ENCODE assay signal across 23 cellular contexts in genomic region chr12:91078501-91078900, GRCh38. TPM values are rescaled to one million over a fixed set of nuclear protein-coding genes. Genes with fewer than 3 reads are reported as not detected.
DNase-seq lines count a peak whose midpoint lies in the region; TF ChIP-seq lines count a peak whose summit lies in the region.
"Had no signal": no experiment of that assay in that cellular context is flagged by ENCODE, and none has a peak within 500 bp of the region (broad histone marks: within the 10 kb centered on the region; RNA-seq: fewer than 3 reads in every experiment).

No MANE protein-coding gene starts in this region.

- intact Hi-C loops in Calu3 (cut with micrococcal nuclease; ENCODE audit: unreplicated experiment) = loop anchor here (2.0 to 10.0 kb wide), 2 partner anchors 78 to 224 kb away; no protein-coding TSS in a partner anchor
- intact Hi-C loops in activated T-helper 1 cell treated with anti-CD3 and anti-CD28 coated beads, Interleukin-12 subunit alpha, Interleukin-12 subunit beta, Interleukin-2, Interleukin-4 antibody, amounts not matched to agents 30 ng/mL and 10 ng/mL and 1 ng/mL, durations not matched to agents 14 hours and 24 hours and 36 hours (cut with micrococcal nuclease) = no loop called here
- intact Hi-C loops in left ventricle myocardium inferior (cut with micrococcal nuclease) = no loop called here

- H3K27ac ChIP-seq in hepatocyte (peak overlapping the region; percentile 17), left ventricle myocardium inferior (replicated peaks) (no peak overlapping the region)
- H3K27ac ChIP-seq: HL-60 had no signal

- DNase-seq in Calu3 (no peak), NCI-H226 (peak; percentile 78), hepatocyte (ENCODE audit: low spot score) (no peak), left ventricle myocardium inferior (no peak)
- DNase-seq in activated effector memory CD4-positive, alpha-beta T cell treated with Interleukin-2 at 50 U/mL for 16 hours = no peak
- DNase-seq in activated T-helper 1 cell treated with anti-CD3 and anti-CD28 coated beads, Interleukin-12 subunit alpha, Interleukin-12 subunit beta, Interleukin-2, Interleukin-4 antibody, amounts not matched to agents 30 ng/mL and 10 ng/mL and 1 ng/mL, durations not matched to agents 14 hours and 24 hours and 36 hours (ENCODE audit: low spot score) = no peak
- DNase-seq: ACHN; BE2C; C1 segment of cervical spinal cord; CD4-positive, CD25-positive, alpha-beta regulatory T cell; CD8-positive, alpha-beta memory T cell; COR-L47; DMS153; DMS79 treated with DMSO at 0.1 percent for 48 hours; GF-D8; KBM-7 had no signal

- no peaks in the 10 kb centered on the region for H3K36me3 Mint-ChIP-seq in Calu3 (ENCODE audit: insufficient read depth, unreplicated experiment)
- H3K36me3 Mint-ChIP-seq in activated T-helper 1 cell treated with anti-CD3 and anti-CD28 coated beads, Interleukin-12 subunit alpha, Interleukin-12 subunit beta, Interleukin-2, Interleukin-4 antibody, amounts not matched to agents 30 ng/mL and 10 ng/mL and 1 ng/mL, durations not matched to agents 14 hours and 24 hours and 36 hours (ENCODE audit: low read depth) = no peaks in the 10 kb centered on the region
- H3K36me3 Mint-ChIP-seq: CD4-positive, CD25-positive, alpha-beta regulatory T cell; CD8-positive, alpha-beta memory T cell; IgD-negative memory B cell had no signal

- no peaks in the 10 kb centered on the region for H3K9me2 ChIP-seq in hepatocyte (replicated peaks; ENCODE audit: insufficient read depth)

- H3K4me2 ChIP-seq in hepatocyte = peak overlapping the region; percentile 41

- H2AFZ ChIP-seq in hepatocyte = peak overlapping the region; percentile 10

- TF ChIP-seq CTCF in Calu3 (IDR thresholded peaks at IDR 0.05; ENCODE audit: unreplicated experiment) (no peak), hepatocyte (IDR thresholded peaks at IDR 0.05; ENCODE audit: poor library complexity) (no peak), left ventricle myocardium inferior (IDR thresholded peaks at IDR 0.05; ENCODE audit: borderline replicate concordance) (no peak)

- H3K27me3 ChIP-seq in hepatocyte (no peaks in the 10 kb centered on the region), left ventricle myocardium inferior (ENCODE audit: low read depth) (no peaks in the 10 kb centered on the region)
- H3K27me3 ChIP-seq: BE2C had no signal

- peaks cover 12% of the 10 kb centered on the region for H3K4me1 ChIP-seq in hepatocyte (ENCODE audit: insufficient read depth)
- H3K4me1 ChIP-seq in left ventricle myocardium inferior = no peaks in the 10 kb centered on the region
- H3K4me1 ChIP-seq: BE2C, HAP-1 had no signal

- H3K27me3 Mint-ChIP-seq in Calu3 (ENCODE audit: unreplicated experiment) = no peaks in the 10 kb centered on the region
- H3K27me3 Mint-ChIP-seq in activated T-helper 1 cell treated with anti-CD3 and anti-CD28 coated beads, Interleukin-12 subunit alpha, Interleukin-12 subunit beta, Interleukin-2, Interleukin-4 antibody, amounts not matched to agents 30 ng/mL and 10 ng/mL and 1 ng/mL, durations not matched to agents 14 hours and 24 hours and 36 hours (ENCODE audit: insufficient read depth) = no peaks in the 10 kb centered on the region
- H3K27me3 Mint-ChIP-seq: CD4-positive, CD25-positive, alpha-beta regulatory T cell; CD8-positive, alpha-beta memory T cell; IgD-negative memory B cell had no signal

- H3K4me1 Mint-ChIP-seq in Calu3 (ENCODE audit: low read depth, unreplicated experiment) = peaks cover 37% of the 10 kb centered on the region
- H3K4me1 Mint-ChIP-seq in activated T-helper 1 cell treated with anti-CD3 and anti-CD28 coated beads, Interleukin-12 subunit alpha, Interleukin-12 subunit beta, Interleukin-2, Interleukin-4 antibody, amounts not matched to agents 30 ng/mL and 10 ng/mL and 1 ng/mL, durations not matched to agents 14 hours and 24 hours and 36 hours (ENCODE audit: low read depth) = no peaks in the 10 kb centered on the region
- H3K4me1 Mint-ChIP-seq: CD4-positive, CD25-positive, alpha-beta regulatory T cell; CD8-positive, alpha-beta memory T cell; IgD-negative memory B cell had no signal

- H3K4me3 ChIP-seq in hepatocyte = no peak overlapping the region
- no peak overlapping the region for H3K4me3 ChIP-seq in left ventricle myocardium inferior
- H3K4me3 ChIP-seq: HAP-1 had no signal

- peaks cover 3% of the 10 kb centered on the region for H3K9me3 Mint-ChIP-seq in Calu3 (ENCODE audit: low read depth, unreplicated experiment)
- no peaks in the 10 kb centered on the region for H3K9me3 Mint-ChIP-seq in activated T-helper 1 cell treated with anti-CD3 and anti-CD28 coated beads, Interleukin-12 subunit alpha, Interleukin-12 subunit beta, Interleukin-2, Interleukin-4 antibody, amounts not matched to agents 30 ng/mL and 10 ng/mL and 1 ng/mL, durations not matched to agents 14 hours and 24 hours and 36 hours
- H3K9me3 Mint-ChIP-seq: CD4-positive, CD25-positive, alpha-beta regulatory T cell; IgD-negative memory B cell had no signal

- H3K9me3 ChIP-seq in hepatocyte (ENCODE audit: low read depth) (no peaks in the 10 kb centered on the region), left ventricle myocardium inferior (replicated peaks) (no peaks in the 10 kb centered on the region)
- H3K9me3 ChIP-seq: BE2C, HAP-1 had no signal

- H3K4me3 Mint-ChIP-seq in Calu3 (ENCODE audit: low read depth, unreplicated experiment) = no peak overlapping the region
- no peak overlapping the region for H3K4me3 Mint-ChIP-seq in activated T-helper 1 cell treated with anti-CD3 and anti-CD28 coated beads, Interleukin-12 subunit alpha, Interleukin-12 subunit beta, Interleukin-2, Interleukin-4 antibody, amounts not matched to agents 30 ng/mL and 10 ng/mL and 1 ng/mL, durations not matched to agents 14 hours and 24 hours and 36 hours
- H3K4me3 Mint-ChIP-seq: CD4-positive, CD25-positive, alpha-beta regulatory T cell; CD8-positive, alpha-beta memory T cell; IgD-negative memory B cell had no signal

- WGBS in hepatocyte (ENCODE audit: low lambda C conversion rate, missing lambda C conversion rate) = 21% methylated on average over 1 of the region's 1 CpG

- H3K79me2 ChIP-seq in hepatocyte = no peaks in the 10 kb centered on the region

- CTCF ChIA-PET in Calu3 (lab: Charles Lee) = no interaction called here

- H3K36me3 ChIP-seq in hepatocyte (replicated peaks; ENCODE audit: insufficient read depth, low read depth) = no peaks in the 10 kb centered on the region
- H3K36me3 ChIP-seq in left ventricle myocardium inferior = no peaks in the 10 kb centered on the region
- H3K36me3 ChIP-seq: BE2C, HAP-1 had no signal

- no TSS peak for BruUV-seq in Calu3 (replicated peaks; lab: Mats Ljungman, UMichigan)

- peak overlapping the region; percentile 3 for H3K27ac Mint-ChIP-seq in Calu3 (ENCODE audit: unreplicated experiment)
- no peak overlapping the region for H3K27ac Mint-ChIP-seq in activated T-helper 1 cell treated with anti-CD3 and anti-CD28 coated beads, Interleukin-12 subunit alpha, Interleukin-12 subunit beta, Interleukin-2, Interleukin-4 antibody, amounts not matched to agents 30 ng/mL and 10 ng/mL and 1 ng/mL, durations not matched to agents 14 hours and 24 hours and 36 hours
- H3K27ac Mint-ChIP-seq: CD4-positive, CD25-positive, alpha-beta regulatory T cell; CD8-positive, alpha-beta memory T cell; IgD-negative memory B cell had no signal

- H4K20me1 ChIP-seq in hepatocyte (ENCODE audit: insufficient read depth, poor library complexity, severe bottlenecking) = no peaks in the 10 kb centered on the region

RNA-seq across cellular contexts. Expression of gene KERA, which starts 20.7 kb away (rescaled TPM):
- not detected in 2 replicates for total RNA-seq in Calu3 (2022)
- total RNA-seq in hepatocyte = 0.10 TPM in 1 of 2 replicates, not detected in the other
- polyA plus RNA-seq in hepatocyte = 0.34 and 0.97 TPM in 2 replicates
- total RNA-seq in activated T-helper 1 cell treated with anti-CD3 and anti-CD28 coated beads, Interleukin-12 subunit alpha, Interleukin-12 subunit beta, Interleukin-2, Interleukin-4 antibody, amounts not matched to agents 30 ng/mL and 10 ng/mL and 1 ng/mL, durations not matched to agents 14 hours and 24 hours and 36 hours = not detected in 2 replicates
- total RNA-seq in left ventricle myocardium inferior = not detected
- total RNA-seq: A172; CD4-positive, CD25-positive, alpha-beta regulatory T cell; CD8-positive, alpha-beta memory T cell; H4; HepG2; HT1080 had no signal
- polyA plus RNA-seq: CD4-positive, CD25-positive, alpha-beta regulatory T cell; CD8-positive, alpha-beta memory T cell; HepG2; IgD-negative memory B cell had no signal

RNA-seq across cellular contexts. Expression of gene LUM, which starts 32.8 kb away (rescaled TPM):
- 0.31 TPM in 1 of 2 replicates, not detected in the other for total RNA-seq in Calu3 (2022)
- 1,782 and 2,030 TPM in 2 replicates for total RNA-seq in hepatocyte
- polyA plus RNA-seq in hepatocyte = 1,853 and 2,098 TPM in 2 replicates
- not detected in 2 replicates for total RNA-seq in activated T-helper 1 cell treated with anti-CD3 and anti-CD28 coated beads, Interleukin-12 subunit alpha, Interleukin-12 subunit beta, Interleukin-2, Interleukin-4 antibody, amounts not matched to agents 30 ng/mL and 10 ng/mL and 1 ng/mL, durations not matched to agents 14 hours and 24 hours and 36 hours
- total RNA-seq in left ventricle myocardium inferior = 115 TPM
- total RNA-seq: CD4-positive, CD25-positive, alpha-beta regulatory T cell; CD8-positive, alpha-beta memory T cell; HepG2 had no signal
- polyA plus RNA-seq: CD4-positive, CD25-positive, alpha-beta regulatory T cell; CD8-positive, alpha-beta memory T cell; HepG2; IgD-negative memory B cell had no signal

Comparison
In these comparisons a context has a peak if more than half of its experiments do, and no peak if none do; other contexts are left out.
1. RNA of gene LUM, which starts 32.8 kb away (total RNA-seq): 1,782 to 2,030 TPM in hepatocyte and 115 TPM in left ventricle myocardium inferior (single experiment); 0.31 TPM in Calu3 and not detected in activated T-helper 1 cell treated with anti-CD3 and anti-CD28 coated beads, Interleukin-12 subunit alpha, Interleukin-12 subunit beta, Interleukin-2, Interleukin-4 antibody, amounts not matched to agents 30 ng/mL and 10 ng/mL and 1 ng/mL, durations not matched to agents 14 hours and 24 hours and 36 hours; every median in the first group is over 10 times any median in the second.